ENCODE assay signal across 16 cellular contexts in the genomic region with DNA sequence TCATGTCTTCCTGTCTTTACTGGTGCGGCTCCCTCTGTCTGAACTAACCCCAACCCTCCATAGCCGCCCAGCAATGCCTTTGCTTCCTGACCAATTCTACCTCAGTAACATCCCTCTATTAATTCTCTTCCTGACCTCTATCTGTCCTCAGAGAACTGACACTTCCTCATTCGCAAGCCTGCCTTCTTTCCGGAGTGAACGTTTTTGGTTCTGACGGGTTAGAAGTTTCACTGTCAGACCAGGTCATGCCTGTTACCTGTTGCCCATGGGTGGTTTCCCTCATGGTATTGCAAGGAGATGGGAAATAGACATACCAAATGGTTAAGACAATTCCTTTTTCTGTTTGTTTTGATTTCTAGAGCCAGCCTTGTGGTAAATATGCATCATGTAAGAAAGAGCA.
A peak's percentile ranks its signal among the peaks of the same experiment; 100 is the strongest.
DNase-seq lines count a peak whose midpoint lies in the region; ATAC-seq and TF ChIP-seq lines count a peak whose summit lies in the region.
"Had no signal": no experiment of that assay in that cellular context is flagged by ENCODE, and none has a peak within 500 bp of the region (broad histone marks: within the 10 kb centered on the region; RNA-seq: fewer than 3 reads in every experiment).

No MANE protein-coding gene starts in this region.

- no peak for TF ChIP-seq CTCF in GM12865 (IDR thresholded peaks at IDR 0.05; ENCODE audit: insufficient read depth, low read depth, low read length, missing control alignments)
- no peak for TF ChIP-seq CTCF in endothelial cell (IDR thresholded peaks at IDR 0.05; ENCODE audit: unreplicated experiment)

- no peak overlapping the region for H3K4me3 ChIP-seq in GM12865 (ENCODE audit: low read depth, low read length)
- H3K4me3 ChIP-seq: GM23338, SJCRH30, skin epidermis had no signal

- ATAC-seq in GM19468 (IDR thresholded peaks at IDR 0.05; ENCODE audit: extremely low read depth, unreplicated experiment), result peak; percentile 17
- ATAC-seq in HG02981 (IDR thresholded peaks at IDR 0.05; ENCODE audit: unreplicated experiment), result peak; percentile 78
- ATAC-seq: GM23338 had no signal

- no peaks in the 10 kb centered on the region for H3K36me3 Mint-ChIP-seq in endothelial cell (ENCODE audit: low read depth, unreplicated experiment)

- peaks cover 2% of the 10 kb centered on the region for H3K27me3 Mint-ChIP-seq in endothelial cell (ENCODE audit: unreplicated experiment)

- DNase-seq in GM12865 (ENCODE audit: low read depth) (peak; percentile 80), NOMO-1 (lab: John Stamatoyannopoulos, UW; ENCODE audit: unreplicated experiment in 2 of 2) (peak; percentile 47 to 64), nucleus accumbens (lab: John Stamatoyannopoulos, UW) (no peak), endothelial cell (ENCODE audit: low spot score) (no peak), UCSD-AML1 (lab: John Stamatoyannopoulos, UW; ENCODE audit: unreplicated experiment) (no peak)
- no peak for DNase-seq in activated CD4-positive, CD25-positive, alpha-beta regulatory T cell treated with anti-CD3 and anti-CD28 coated beads, Interleukin-2, amount 50 U/mL, for 72 hours
- DNase-seq: activated CD4-positive, alpha-beta T cell treated with anti-CD3 and anti-CD28 coated beads, Interleukin-2, amount 10 ng/mL, durations not matched to agents 7 days and 5 days; activated naive CD4-positive, alpha-beta T cell treated with anti-CD3 and anti-CD28 coated beads, Interleukin-2, amount 50 U/mL, for 16 hours; IMR-90; SJCRH30 had no signal

- no peaks in the 10 kb centered on the region for H3K4me1 Mint-ChIP-seq in endothelial cell (ENCODE audit: unreplicated experiment)
- H3K4me1 Mint-ChIP-seq: activated CD4-positive, alpha-beta T cell treated with anti-CD3 and anti-CD28 coated beads, Interleukin-2, amount 10 ng/mL, durations not matched to agents 7 days and 5 days; central memory CD8-positive, alpha-beta T cell; GM23338 had no signal

- H3K27ac Mint-ChIP-seq in endothelial cell (ENCODE audit: unreplicated experiment), result no peak overlapping the region
- H3K27ac Mint-ChIP-seq: activated CD4-positive, alpha-beta T cell treated with anti-CD3 and anti-CD28 coated beads, Interleukin-2, amount 10 ng/mL, durations not matched to agents 7 days and 5 days; GM23338; nephron had no signal

- H3K4me3 Mint-ChIP-seq in endothelial cell (ENCODE audit: unreplicated experiment), result no peak overlapping the region
- H3K4me3 Mint-ChIP-seq: activated CD4-positive, alpha-beta T cell treated with anti-CD3 and anti-CD28 coated beads, Interleukin-2, amount 10 ng/mL, durations not matched to agents 7 days and 5 days; central memory CD8-positive, alpha-beta T cell; GM23338; nephron had no signal

- H3K9me3 Mint-ChIP-seq in endothelial cell (ENCODE audit: unreplicated experiment), result no peaks in the 10 kb centered on the region
- H3K9me3 Mint-ChIP-seq: activated CD4-positive, alpha-beta T cell treated with anti-CD3 and anti-CD28 coated beads, Interleukin-2, amount 10 ng/mL, durations not matched to agents 7 days and 5 days; central memory CD8-positive, alpha-beta T cell; GM23338; nephron had no signal

Comparison
In these comparisons a context has a peak if more than half of its experiments do, and no peak if none do; other contexts are left out.
1. DNase-seq: peak in GM12865 (single experiment) and NOMO-1 (2 of 2); none in nucleus accumbens (0 of 56), endothelial cell (single experiment), activated CD4-positive, CD25-positive, alpha-beta regulatory T cell treated with anti-CD3 and anti-CD28 coated beads, Interleukin-2, amount 50 U/mL, for 72 hours (single experiment) and UCSD-AML1 (single experiment).